Comparison of ENCODE assay signal across 1 cellular context in the genomic region with DNA sequence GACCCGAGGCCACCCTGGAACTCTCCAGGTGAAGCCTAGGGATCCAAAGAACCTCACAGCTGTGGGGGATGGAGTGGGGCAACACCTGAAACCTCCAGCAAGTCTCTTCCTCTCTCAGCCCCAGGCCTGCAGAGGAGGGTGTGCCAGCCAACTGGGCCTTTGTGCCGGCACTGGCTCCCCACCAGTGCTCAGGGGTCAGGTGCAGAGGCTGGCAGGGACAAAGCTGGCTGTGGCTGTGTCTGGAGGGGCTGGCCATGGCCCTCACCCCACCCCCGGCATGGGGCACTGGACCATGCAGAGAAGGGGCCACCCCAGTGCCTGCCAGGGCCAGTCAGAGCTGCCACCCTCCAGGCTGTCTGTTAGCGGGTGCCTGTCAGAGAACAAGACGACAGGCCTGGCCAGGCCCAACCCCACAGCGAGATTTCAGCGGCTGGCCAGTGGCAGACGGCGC.
TF ChIP-seq lines count a peak whose summit lies in the region.

No MANE protein-coding gene starts in this region.

TF ChIP-seq in GM23338, 12 proteins besides CTCF, POLR2A, EP300 and RAD21 (continued from another document):
- TF ChIP-seq, protein P1, sequence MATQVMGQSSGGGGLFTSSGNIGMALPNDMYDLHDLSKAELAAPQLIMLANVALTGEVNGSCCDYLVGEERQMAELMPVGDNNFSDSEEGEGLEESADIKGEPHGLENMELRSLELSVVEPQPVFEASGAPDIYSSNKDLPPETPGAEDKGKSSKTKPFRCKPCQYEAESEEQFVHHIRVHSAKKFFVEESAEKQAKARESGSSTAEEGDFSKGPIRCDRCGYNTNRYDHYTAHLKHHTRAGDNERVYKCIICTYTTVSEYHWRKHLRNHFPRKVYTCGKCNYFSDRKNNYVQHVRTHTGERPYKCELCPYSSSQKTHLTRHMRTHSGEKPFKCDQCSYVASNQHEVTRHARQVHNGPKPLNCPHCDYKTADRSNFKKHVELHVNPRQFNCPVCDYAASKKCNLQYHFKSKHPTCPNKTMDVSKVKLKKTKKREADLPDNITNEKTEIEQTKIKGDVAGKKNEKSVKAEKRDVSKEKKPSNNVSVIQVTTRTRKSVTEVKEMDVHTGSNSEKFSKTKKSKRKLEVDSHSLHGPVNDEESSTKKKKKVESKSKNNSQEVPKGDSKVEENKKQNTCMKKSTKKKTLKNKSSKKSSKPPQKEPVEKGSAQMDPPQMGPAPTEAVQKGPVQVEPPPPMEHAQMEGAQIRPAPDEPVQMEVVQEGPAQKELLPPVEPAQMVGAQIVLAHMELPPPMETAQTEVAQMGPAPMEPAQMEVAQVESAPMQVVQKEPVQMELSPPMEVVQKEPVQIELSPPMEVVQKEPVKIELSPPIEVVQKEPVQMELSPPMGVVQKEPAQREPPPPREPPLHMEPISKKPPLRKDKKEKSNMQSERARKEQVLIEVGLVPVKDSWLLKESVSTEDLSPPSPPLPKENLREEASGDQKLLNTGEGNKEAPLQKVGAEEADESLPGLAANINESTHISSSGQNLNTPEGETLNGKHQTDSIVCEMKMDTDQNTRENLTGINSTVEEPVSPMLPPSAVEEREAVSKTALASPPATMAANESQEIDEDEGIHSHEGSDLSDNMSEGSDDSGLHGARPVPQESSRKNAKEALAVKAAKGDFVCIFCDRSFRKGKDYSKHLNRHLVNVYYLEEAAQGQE (IDR thresholded peaks at IDR 0.05; ENCODE audit: unreplicated experiment): no peak
- no peak for TF ChIP-seq ZNF331 (CRISPR knock-in tag; IDR thresholded peaks at IDR 0.05; ENCODE audit: low read depth)
- no peak for TF ChIP-seq NANOG (IDR thresholded peaks at IDR 0.05; ENCODE audit: borderline replicate concordance)
- TF ChIP-seq STAT1 (IDR thresholded peaks at IDR 0.05; ENCODE audit: unreplicated experiment): no peak
- TF ChIP-seq, protein P2, sequence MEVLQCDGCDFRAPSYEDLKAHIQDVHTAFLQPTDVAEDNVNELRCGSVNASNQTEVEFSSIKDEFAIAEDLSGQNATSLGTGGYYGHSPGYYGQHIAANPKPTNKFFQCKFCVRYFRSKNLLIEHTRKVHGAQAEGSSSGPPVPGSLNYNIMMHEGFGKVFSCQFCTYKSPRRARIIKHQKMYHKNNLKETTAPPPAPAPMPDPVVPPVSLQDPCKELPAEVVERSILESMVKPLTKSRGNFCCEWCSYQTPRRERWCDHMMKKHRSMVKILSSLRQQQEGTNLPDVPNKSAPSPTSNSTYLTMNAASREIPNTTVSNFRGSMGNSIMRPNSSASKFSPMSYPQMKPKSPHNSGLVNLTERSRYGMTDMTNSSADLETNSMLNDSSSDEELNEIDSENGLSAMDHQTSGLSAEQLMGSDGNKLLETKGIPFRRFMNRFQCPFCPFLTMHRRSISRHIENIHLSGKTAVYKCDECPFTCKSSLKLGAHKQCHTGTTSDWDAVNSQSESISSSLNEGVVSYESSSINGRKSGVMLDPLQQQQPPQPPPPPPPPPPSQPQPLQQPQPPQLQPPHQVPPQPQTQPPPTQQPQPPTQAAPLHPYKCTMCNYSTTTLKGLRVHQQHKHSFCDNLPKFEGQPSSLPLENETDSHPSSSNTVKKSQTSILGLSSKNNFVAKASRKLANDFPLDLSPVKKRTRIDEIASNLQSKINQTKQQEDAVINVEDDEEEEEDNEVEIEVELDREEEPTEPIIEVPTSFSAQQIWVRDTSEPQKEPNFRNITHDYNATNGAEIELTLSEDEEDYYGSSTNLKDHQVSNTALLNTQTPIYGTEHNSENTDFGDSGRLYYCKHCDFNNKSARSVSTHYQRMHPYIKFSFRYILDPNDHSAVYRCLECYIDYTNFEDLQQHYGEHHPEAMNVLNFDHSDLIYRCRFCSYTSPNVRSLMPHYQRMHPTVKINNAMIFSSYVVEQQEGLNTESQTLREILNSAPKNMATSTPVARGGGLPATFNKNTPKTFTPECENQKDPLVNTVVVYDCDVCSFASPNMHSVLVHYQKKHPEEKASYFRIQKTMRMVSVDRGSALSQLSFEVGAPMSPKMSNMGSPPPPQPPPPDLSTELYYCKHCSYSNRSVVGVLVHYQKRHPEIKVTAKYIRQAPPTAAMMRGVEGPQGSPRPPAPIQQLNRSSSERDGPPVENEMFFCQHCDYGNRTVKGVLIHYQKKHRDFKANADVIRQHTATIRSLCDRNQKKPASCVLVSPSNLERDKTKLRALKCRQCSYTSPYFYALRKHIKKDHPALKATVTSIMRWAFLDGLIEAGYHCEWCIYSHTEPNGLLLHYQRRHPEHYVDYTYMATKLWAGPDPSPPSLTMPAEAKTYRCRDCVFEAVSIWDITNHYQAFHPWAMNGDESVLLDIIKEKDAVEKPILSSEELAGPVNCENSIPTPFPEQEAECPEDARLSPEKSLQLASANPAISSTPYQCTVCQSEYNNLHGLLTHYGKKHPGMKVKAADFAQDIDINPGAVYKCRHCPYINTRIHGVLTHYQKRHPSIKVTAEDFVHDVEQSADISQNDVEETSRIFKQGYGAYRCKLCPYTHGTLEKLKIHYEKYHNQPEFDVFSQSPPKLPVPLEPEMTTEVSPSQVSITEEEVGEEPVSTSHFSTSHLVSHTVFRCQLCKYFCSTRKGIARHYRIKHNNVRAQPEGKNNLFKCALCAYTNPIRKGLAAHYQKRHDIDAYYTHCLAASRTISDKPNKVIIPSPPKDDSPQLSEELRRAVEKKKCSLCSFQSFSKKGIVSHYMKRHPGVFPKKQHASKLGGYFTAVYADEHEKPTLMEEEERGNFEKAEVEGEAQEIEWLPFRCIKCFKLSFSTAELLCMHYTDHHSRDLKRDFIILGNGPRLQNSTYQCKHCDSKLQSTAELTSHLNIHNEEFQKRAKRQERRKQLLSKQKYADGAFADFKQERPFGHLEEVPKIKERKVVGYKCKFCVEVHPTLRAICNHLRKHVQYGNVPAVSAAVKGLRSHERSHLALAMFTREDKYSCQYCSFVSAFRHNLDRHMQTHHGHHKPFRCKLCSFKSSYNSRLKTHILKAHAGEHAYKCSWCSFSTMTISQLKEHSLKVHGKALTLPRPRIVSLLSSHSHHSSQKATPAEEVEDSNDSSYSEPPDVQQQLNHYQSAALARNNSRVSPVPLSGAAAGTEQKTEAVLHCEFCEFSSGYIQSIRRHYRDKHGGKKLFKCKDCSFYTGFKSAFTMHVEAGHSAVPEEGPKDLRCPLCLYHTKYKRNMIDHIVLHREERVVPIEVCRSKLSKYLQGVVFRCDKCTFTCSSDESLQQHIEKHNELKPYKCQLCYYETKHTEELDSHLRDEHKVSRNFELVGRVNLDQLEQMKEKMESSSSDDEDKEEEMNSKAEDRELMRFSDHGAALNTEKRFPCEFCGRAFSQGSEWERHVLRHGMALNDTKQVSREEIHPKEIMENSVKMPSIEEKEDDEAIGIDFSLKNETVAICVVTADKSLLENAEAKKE (CRISPR knock-in tag; IDR thresholded peaks at IDR 0.05): no peak
- no peak for TF ChIP-seq JUNB (IDR thresholded peaks at IDR 0.05; ENCODE audit: unreplicated experiment)
- TF ChIP-seq, protein P3, sequence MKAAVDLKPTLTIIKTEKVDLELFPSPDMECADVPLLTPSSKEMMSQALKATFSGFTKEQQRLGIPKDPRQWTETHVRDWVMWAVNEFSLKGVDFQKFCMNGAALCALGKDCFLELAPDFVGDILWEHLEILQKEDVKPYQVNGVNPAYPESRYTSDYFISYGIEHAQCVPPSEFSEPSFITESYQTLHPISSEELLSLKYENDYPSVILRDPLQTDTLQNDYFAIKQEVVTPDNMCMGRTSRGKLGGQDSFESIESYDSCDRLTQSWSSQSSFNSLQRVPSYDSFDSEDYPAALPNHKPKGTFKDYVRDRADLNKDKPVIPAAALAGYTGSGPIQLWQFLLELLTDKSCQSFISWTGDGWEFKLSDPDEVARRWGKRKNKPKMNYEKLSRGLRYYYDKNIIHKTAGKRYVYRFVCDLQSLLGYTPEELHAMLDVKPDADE (IDR thresholded peaks at IDR 0.05): no peak
- TF ChIP-seq POLR2AphosphoS5 (IDR thresholded peaks at IDR 0.05; ENCODE audit: low read depth): no peak
- no peak for TF ChIP-seq ZNF114 (CRISPR knock-in tag; IDR thresholded peaks at IDR 0.05)
